8 cellular contexts compared by ENCODE assay signal in genomic region chr5:91293131-91293530, GRCh38.
DNase-seq lines count a peak whose midpoint lies in the region; ATAC-seq lines count a peak whose summit lies in the region.

No MANE protein-coding gene starts in this region.

- intact Hi-C loops in left colon (cut with DNase I, micrococcal nuclease), result no loop called here

- DNase-seq in M059J (ENCODE audit: low read depth), result peak; percentile 86
- DNase-seq in kidney tubule cell (ENCODE audit: low spot score), result peak; percentile 96
- no peak for DNase-seq in NCI-H2196 treated with DMSO at 0.1 percent for 48 hours (lab: John Stamatoyannopoulos, UW; ENCODE audit: unreplicated experiment)
- DNase-seq in activated naive CD4-positive, alpha-beta T cell treated with anti-CD3 and anti-CD28 coated beads, Interleukin-2, amount 50 U/mL, for 16 hours, result no peak
- DNase-seq in left colon, result no peak
- DNase-seq in COLO829 (ENCODE audit: low spot score), result no peak

- ATAC-seq in GM18861 (IDR thresholded peaks at IDR 0.05; ENCODE audit: unreplicated experiment), result peak; percentile 99
- peak; percentile 97 for ATAC-seq in HG02571 (IDR thresholded peaks at IDR 0.05; ENCODE audit: unreplicated experiment)
- no peak for ATAC-seq in left colon

Comparison
In these comparisons a context has a peak if more than half of its experiments do, and no peak if none do; other contexts are left out.
1. DNase-seq: peak in M059J (single experiment) and kidney tubule cell (single experiment); none in NCI-H2196 treated with DMSO at 0.1 percent for 48 hours (single experiment), activated naive CD4-positive, alpha-beta T cell treated with anti-CD3 and anti-CD28 coated beads, Interleukin-2, amount 50 U/mL, for 16 hours (single experiment), left colon (0 of 2) and COLO829 (single experiment).